Comparison of ENCODE assay signal across 9 cellular contexts in genomic region chr11:60485987-60486386, GRCh38. TPM values are rescaled to one million over a fixed set of nuclear protein-coding genes. Genes with fewer than 3 reads are reported as not detected.
DNase-seq lines count a peak whose midpoint lies in the region; ATAC-seq, FAIRE-seq and TF ChIP-seq lines count a peak whose summit lies in the region.
"Had no signal": no experiment of that assay in that cellular context is flagged by ENCODE, and none has a peak within 500 bp of the region (broad histone marks: within the 10 kb centered on the region; RNA-seq: fewer than 3 reads in every experiment).

No MANE protein-coding gene starts in this region.

- ATAC-seq in GM19023 (IDR thresholded peaks at IDR 0.05; ENCODE audit: unreplicated experiment) (peak; percentile 97), HG03039 (IDR thresholded peaks at IDR 0.05; ENCODE audit: unreplicated experiment) (peak; percentile 95), upper lobe of left lung (ENCODE audit: low FRiP score in 2 of 2) (peak in 1 of 2 donors; percentile 57)

- no peak for FAIRE-seq in H54 (lab: Jason Lieb, UNC)

- H3K4me1 ChIP-seq in upper lobe of left lung: no peaks in the 10 kb centered on the region

- H3K27me3 ChIP-seq in upper lobe of left lung: no peaks in the 10 kb centered on the region

- H3K4me1 Mint-ChIP-seq in Calu3 (ENCODE audit: low read depth, unreplicated experiment): no peaks in the 10 kb centered on the region

- no peaks in the 10 kb centered on the region for H3K9me3 ChIP-seq in upper lobe of left lung

- BruUV-seq in Calu3 (replicated peaks; lab: Mats Ljungman, UMichigan): no TSS peak

- intact Hi-C loops in Calu3 (cut with micrococcal nuclease; ENCODE audit: unreplicated experiment): loop anchor here (1.0 to 5.0 kb wide), 3 partner anchors 123 to 221 kb away; no protein-coding TSS in a partner anchor

- H3K27ac Mint-ChIP-seq in Calu3 (ENCODE audit: unreplicated experiment): no peak overlapping the region

- 67 to 84% methylated on average over 5 of the region's 5 CpGs for WGBS in upper lobe of left lung, 2 donors

- H3K27me3 Mint-ChIP-seq in Calu3 (ENCODE audit: unreplicated experiment): no peaks in the 10 kb centered on the region

- no peaks in the 10 kb centered on the region for H3K36me3 ChIP-seq in upper lobe of left lung

- peak; percentile 82 for TF ChIP-seq CTCF in Calu3 (IDR thresholded peaks at IDR 0.05; ENCODE audit: unreplicated experiment)
- peak in 4 of 6 experiments; percentile 14 to 39 (median 21) for TF ChIP-seq CTCF in upper lobe of left lung (IDR thresholded peaks at IDR 0.05)

- no peak overlapping the region for H3K4me3 ChIP-seq in upper lobe of left lung

- CTCF ChIA-PET in Calu3 (lab: Charles Lee): no interaction called here

- no peak overlapping the region for H3K4me3 Mint-ChIP-seq in Calu3 (ENCODE audit: low read depth, unreplicated experiment)

- no peak for TF ChIP-seq POLR2A in upper lobe of left lung (IDR thresholded peaks at IDR 0.05)
- TF ChIP-seq POLR2A in H54 (IDR thresholded peaks at IDR 0.05; ENCODE audit: low read depth, low read length): no peak

- TF ChIP-seq EP300 in upper lobe of left lung (IDR thresholded peaks at IDR 0.05): no peak

- DNase-seq in Calu3: peak; percentile 67
- DNase-seq in NCI-H82 (lab: John Stamatoyannopoulos, UW): peak; percentile 69
- DNase-seq in ecto neural progenitor cell (ENCODE audit: low spot score): peak; percentile 53
- peak in 1 of 2 donors; percentile 22 for DNase-seq in upper lobe of left lung
- DNase-seq in activated CD8-positive, alpha-beta memory T cell treated with anti-CD3 and anti-CD28 coated beads, Interleukin-2, amount 50 U/mL, for 48 hours: no peak
- DNase-seq in H54 (ENCODE audit: insufficient read length, low spot score): no peak
- DNase-seq: IMR-90 had no signal

- no peaks in the 10 kb centered on the region for H3K36me3 Mint-ChIP-seq in Calu3 (ENCODE audit: insufficient read depth, unreplicated experiment)

- H3K27ac ChIP-seq in upper lobe of left lung: no peak overlapping the region

- H3K9me3 Mint-ChIP-seq in Calu3 (ENCODE audit: low read depth, unreplicated experiment): no peaks in the 10 kb centered on the region

RNA-seq across cellular contexts. Expression of gene MS4A12, which starts 6.6 kb away (rescaled TPM):
- not detected in 2 replicates for total RNA-seq in Calu3 (2022)
- total RNA-seq in upper lobe of left lung: not detected
- total RNA-seq: IMR-90 had no signal

RNA-seq across cellular contexts. Expression of gene MS4A13, which starts 29.2 kb away (rescaled TPM):
- not detected in 2 replicates for total RNA-seq in Calu3 (2022)
- total RNA-seq in upper lobe of left lung: not detected
- total RNA-seq: IMR-90 had no signal

RNA-seq across cellular contexts. Expression of gene MS4A1, which starts 30.3 kb away (rescaled TPM):
- not detected in 2 replicates for total RNA-seq in Calu3 (2022)
- total RNA-seq in upper lobe of left lung: 1 to 10 TPM in 4 of 6 donors, under 1 TPM in 1, not detected in 1; 0.15 to 2.5 (median 1.5) TPM
- total RNA-seq: IMR-90 had no signal

RNA-seq across cellular contexts. Expression of gene MS4A5, which starts 56.6 kb away (rescaled TPM):
- total RNA-seq in Calu3 (2022) (not detected in 2 replicates), upper lobe of left lung (not detected)
- total RNA-seq: IMR-90 had no signal

Comparison
In these comparisons a context has a peak if more than half of its experiments do, and no peak if none do; other contexts are left out.
1. DNase-seq: peak in Calu3 (single experiment), NCI-H82 (single experiment) and ecto neural progenitor cell (single experiment); none in activated CD8-positive, alpha-beta memory T cell treated with anti-CD3 and anti-CD28 coated beads, Interleukin-2, amount 50 U/mL, for 48 hours (single experiment) and H54 (single experiment).